ENCODE assay signal across 1 cellular context in genomic region chr15:55279746-55280351, GRCh38.
TF ChIP-seq lines count a peak whose summit lies in the region.

No MANE protein-coding gene starts in this region.

TF ChIP-seq in GM12878, 131 proteins besides CTCF, POLR2A, EP300 and RAD21 (continued from another document and continues in another):
- TF ChIP-seq E2F8 (IDR thresholded peaks at IDR 0.05; ENCODE audit: low read depth, partially characterized antibody) (no peak), TBL1XR1 (IDR thresholded peaks at IDR 0.05; ENCODE audit: low read depth, low read length) (0 out of 2 replicates have a peak, but pooled peaks have one; percentile 18), CHD2 (IDR thresholded peaks at IDR 0.05; ENCODE audit: borderline replicate concordance, low read depth, low read length) (0 out of 2 replicates have a peak, but pooled peaks have one; percentile 33), ETV6 (conservative IDR thresholded peaks at IDR 0.05 in 1 of 2, IDR thresholded peaks at IDR 0.05 in 1 of 2; ENCODE audit: borderline replicate concordance in 1 of 2, low read depth in 1 of 2) (peak in 1 of 2 experiments; percentile 67; a peak in 1 of 4 replicates), HSF1 (IDR thresholded peaks at IDR 0.05; ENCODE audit: low read depth, low read length) (no peak), ZNF592 (IDR thresholded peaks at IDR 0.05) (no peak), GABPA (IDR thresholded peaks at IDR 0.05; ENCODE audit: low read depth) (0 out of 2 replicates have a peak, but pooled peaks have one; percentile 40), SP1 (IDR thresholded peaks at IDR 0.05; ENCODE audit: low read depth, low read length) (no peak), NFIC (IDR thresholded peaks at IDR 0.05; ENCODE audit: low read depth, low read length) (peak; percentile 89), ZNF622 (IDR thresholded peaks at IDR 0.05) (no peak), CBX5 (IDR thresholded peaks at IDR 0.05; ENCODE audit: low read depth) (peak; percentile 89; the same call in 1 of the 2 replicates), CHD1 (IDR thresholded peaks at IDR 0.05; ENCODE audit: low read depth, low read length) (no peak), SIX5 (IDR thresholded peaks at IDR 0.05; ENCODE audit: low read depth, low read length, severe bottlenecking) (no peak), USF2 (IDR thresholded peaks at IDR 0.05; ENCODE audit: borderline replicate concordance, low read depth, low read length) (no peak), CUX1 (IDR thresholded peaks at IDR 0.05; ENCODE audit: insufficient replicate concordance, low read depth, low read length) (peak; percentile 90), CREB1 (IDR thresholded peaks at IDR 0.05; ENCODE audit: low read depth) (0 out of 2 replicates have a peak, but pooled peaks have one; percentile 40), SMARCA5 (IDR thresholded peaks at IDR 0.05) (peak; percentile 19; the same call in 1 of the 2 replicates), POLR2AphosphoS2 (IDR thresholded peaks at IDR 0.05; ENCODE audit: low read depth, low read length) (no peak), SPI1 (IDR thresholded peaks at IDR 0.05; ENCODE audit: borderline replicate concordance, insufficient read depth, low read depth, low read length) (no peak), ZNF687 (IDR thresholded peaks at IDR 0.05) (peak; percentile 66; the same call in 1 of the 2 replicates), MXI1 (IDR thresholded peaks at IDR 0.05; ENCODE audit: low read depth, low read length) (no peak), ZNF384 (IDR thresholded peaks at IDR 0.05; ENCODE audit: borderline replicate concordance, low read depth, low read length) (peak; percentile 87), SREBF2 (IDR thresholded peaks at IDR 0.05; ENCODE audit: low read length) (no peak), BHLHE40 (IDR thresholded peaks at IDR 0.05; ENCODE audit: borderline replicate concordance in 1 of 2, low read depth in 2 of 2, low read length in 1 of 2) (peak in 1 of 2 experiments; percentile 18; a peak in 1 of 4 replicates), TARDBP (IDR thresholded peaks at IDR 0.05; ENCODE audit: borderline replicate concordance) (0 out of 2 replicates have a peak, but pooled peaks have one; percentile 33), MTA2 (IDR thresholded peaks at IDR 0.05; ENCODE audit: low read depth) (peak; percentile 49; the same call in 1 of the 2 replicates), BCLAF1 (IDR thresholded peaks at IDR 0.05) (no peak), FOXM1 (IDR thresholded peaks at IDR 0.05; ENCODE audit: low read depth, low read length) (peak; percentile 75; the same call in 1 of the 2 replicates), BACH1 (IDR thresholded peaks at IDR 0.05; ENCODE audit: borderline replicate concordance) (no peak; the same call in 1 of the 2 replicates), RELB (IDR thresholded peaks at IDR 0.05; ENCODE audit: low read depth) (peak; percentile 68; the same call in 1 of the 2 replicates)
